Comparison of ENCODE assay signal across 32 cellular contexts in the genomic region with DNA sequence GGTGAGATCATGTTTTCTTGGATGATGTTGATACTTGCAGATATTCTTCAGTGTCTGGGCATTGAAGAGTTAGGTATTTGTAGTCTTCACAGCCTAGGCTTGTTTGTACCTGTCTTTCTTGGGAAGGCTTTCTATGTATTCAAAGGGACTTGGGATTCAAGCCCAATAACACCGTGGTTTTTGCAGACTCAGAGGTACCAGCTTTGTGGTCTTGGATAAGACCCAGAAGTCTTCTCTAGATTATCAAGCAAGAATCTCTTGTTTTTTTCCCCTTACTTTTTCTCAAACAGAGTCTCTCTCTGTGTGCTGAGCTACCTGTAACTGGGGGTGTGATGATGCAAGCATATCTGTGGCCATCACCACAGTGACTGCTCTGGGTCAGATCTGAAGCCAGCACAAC. TPM values are rescaled to one million over a fixed set of nuclear protein-coding genes. Genes with fewer than 3 reads are reported as not detected.
"Had no signal": no experiment of that assay in that cellular context is flagged by ENCODE, and none has a peak within 500 bp of the region (broad histone marks: within the 10 kb centered on the region; RNA-seq: fewer than 3 reads in every experiment).

No MANE protein-coding gene starts in this region.

- H3K4me1 ChIP-seq: neural progenitor cell, parathyroid adenoma, psoas muscle, right lobe of liver, sigmoid colon, suprapubic skin, testis, tibial artery, transverse colon, upper lobe of right lung, uterus had no signal

- ATAC-seq: naive thymus-derived CD8-positive, alpha-beta T cell; psoas muscle; right cardiac atrium; right lobe of liver; stimulated activated memory B cell treated with anti-CD40 and anti-IgM and Interleukin-4, amounts not matched to agents 10 μg/mL and 1 μg/mL and 100 μg/mL, for 72 hours; stimulated activated naive CD8-positive, alpha-beta T cell treated with anti-CD3 and anti-CD28 coated beads, Interleukin-15, amount 100 ng/mL, for 72 hours; stimulated activated naive CD8-positive, alpha-beta T cell treated with anti-CD3 and anti-CD28 coated beads, Interleukin-15, Interleukin-2, amounts not matched to agents 100 U/mL and 50 U/mL, for 24 hours; upper lobe of right lung had no signal

- DNase-seq: naive thymus-derived CD8-positive, alpha-beta T cell; occipital lobe; ovary; posterior cingulate gyrus; psoas muscle; right cardiac atrium; right lobe of liver; sigmoid colon; small intestine; stimulated activated CD4-positive, alpha-beta T cell treated with anti-CD3 and anti-CD28 coated beads, Interleukin-15, amount 100 ng/mL, for 24 hours; stimulated activated CD4-positive, alpha-beta T cell treated with anti-CD3 and anti-CD28 coated beads, Interleukin-2, amount 100 ng/mL, for 24 hours; stimulated activated CD4-positive, alpha-beta T cell treated with anti-CD3 and anti-CD28 coated beads, Interleukin-2, amount 100 ng/mL, for 48 hours; stimulated activated CD4-positive, alpha-beta T cell treated with anti-CD3 and anti-CD28 coated beads, Interleukin-4, amount 100 ng/mL, for 24 hours; stimulated activated naive CD4-positive, alpha-beta T cell; stimulated activated naive CD8-positive, alpha-beta T cell treated with anti-CD3 and anti-CD28 coated beads, Interleukin-15, amount 100 ng/mL, for 72 hours; stimulated activated naive CD8-positive, alpha-beta T cell treated with anti-CD3 and anti-CD28 coated beads, Interleukin-15, Interleukin-2, amounts not matched to agents 100 U/mL and 50 U/mL, for 24 hours; substantia nigra; testis; tibial artery; transverse colon; upper lobe of right lung; uterus had no signal

- H3K9me3 ChIP-seq: ovary, psoas muscle, right lobe of liver, sigmoid colon, suprapubic skin, testis, tibial artery, transverse colon, upper lobe of right lung, uterus had no signal

- H3K27ac Mint-ChIP-seq: naive thymus-derived CD8-positive, alpha-beta T cell; nephron; neural progenitor cell; progenitor cell of endocrine pancreas; stimulated activated memory B cell treated with anti-CD40 and anti-IgM and Interleukin-4, amounts not matched to agents 10 μg/mL and 1 μg/mL and 100 μg/mL, for 72 hours; stimulated activated naive CD8-positive, alpha-beta T cell treated with anti-CD3 and anti-CD28 coated beads, Interleukin-15, amount 100 ng/mL, for 72 hours; type B pancreatic cell had no signal

- H3K36me3 Mint-ChIP-seq: neural progenitor cell; stimulated activated memory B cell treated with anti-CD40 and anti-IgM and Interleukin-4, amounts not matched to agents 10 μg/mL and 1 μg/mL and 100 μg/mL, for 72 hours had no signal

- H3K27me3 Mint-ChIP-seq: stimulated activated memory B cell treated with anti-CD40 and anti-IgM and Interleukin-4, amounts not matched to agents 10 μg/mL and 1 μg/mL and 100 μg/mL, for 72 hours had no signal

- H3K4me3 ChIP-seq: neural progenitor cell, ovary, psoas muscle, right lobe of liver, sigmoid colon, suprapubic skin, testis, tibial artery, transverse colon, upper lobe of right lung, uterus had no signal

- H3K27ac ChIP-seq: neural progenitor cell, ovary, parathyroid adenoma, psoas muscle, right lobe of liver, sigmoid colon, suprapubic skin, testis, tibial artery, transverse colon, upper lobe of right lung, uterus had no signal

- H3K27me3 ChIP-seq: neural progenitor cell, ovary, right lobe of liver, sigmoid colon, testis, tibial artery, transverse colon, upper lobe of right lung, uterus had no signal

- H3K9ac ChIP-seq: neural progenitor cell, parathyroid adenoma had no signal

- H3K36me3 ChIP-seq: neural progenitor cell, ovary, right lobe of liver, sigmoid colon, suprapubic skin, tibial artery, transverse colon, upper lobe of right lung, uterus had no signal

- H3K79me2 ChIP-seq: parathyroid adenoma had no signal

- H3K4me3 Mint-ChIP-seq: naive thymus-derived CD8-positive, alpha-beta T cell; nephron; neural progenitor cell; stimulated activated memory B cell treated with anti-CD40 and anti-IgM and Interleukin-4, amounts not matched to agents 10 μg/mL and 1 μg/mL and 100 μg/mL, for 72 hours; stimulated activated naive CD8-positive, alpha-beta T cell treated with anti-CD3 and anti-CD28 coated beads, Interleukin-15, amount 100 ng/mL, for 72 hours; type B pancreatic cell had no signal

- H2AFZ ChIP-seq: neural progenitor cell, parathyroid adenoma had no signal

- H3K4me1 Mint-ChIP-seq: nephron had no signal

- FAIRE-seq: small intestine had no signal

- H3K4me2 ChIP-seq: neural progenitor cell had no signal

RNA-seq across cellular contexts. Expression of a gene that starts 42.7 kb away (rescaled TPM):
- total RNA-seq: naive thymus-derived CD8-positive, alpha-beta T cell; osteoblast; ovary; psoas muscle; right cardiac atrium; right lobe of liver; urinary bladder; uterus had no signal
- polyA plus RNA-seq: naive thymus-derived CD8-positive, alpha-beta T cell; neural cell; ovary; right cardiac atrium; urinary bladder had no signal
